In the genomic region with DNA sequence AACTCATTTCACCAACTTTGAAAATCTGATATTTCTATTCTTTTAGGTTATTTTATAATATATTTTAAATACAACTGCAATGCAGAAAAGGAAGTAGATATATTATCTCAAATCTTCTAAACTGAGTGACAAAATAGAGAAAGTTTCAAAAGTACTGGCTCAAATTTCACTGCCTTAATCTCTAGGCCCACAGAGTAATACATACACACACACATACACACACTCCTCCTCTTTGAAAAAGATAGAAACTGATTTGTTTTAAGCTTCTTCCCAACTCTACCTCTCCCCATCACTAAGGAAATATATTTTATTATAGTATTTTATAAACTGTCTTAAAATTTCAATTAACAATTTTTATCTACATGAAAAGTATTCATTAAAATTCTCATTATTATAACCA, we compare ENCODE assay signal across 1 cellular context.
TF ChIP-seq lines count a peak whose summit lies in the region.

No MANE protein-coding gene starts in this region.

TF ChIP-seq in HEK293T, 16 proteins besides CTCF, POLR2A, EP300 and RAD21 (continued from another document):
- TF ChIP-seq PKNOX1 (IDR thresholded peaks at IDR 0.05) = no peak
- TF ChIP-seq LEF1 (IDR thresholded peaks at IDR 0.05; ENCODE audit: borderline replicate concordance) = no peak
- TF ChIP-seq ARNT (IDR thresholded peaks at IDR 0.05) = no peak
- TF ChIP-seq FOXK2 (IDR thresholded peaks at IDR 0.05) = no peak
- no peak for TF ChIP-seq FOXA1 (IDR thresholded peaks at IDR 0.05)
- TF ChIP-seq L3MBTL2 (conservative IDR thresholded peaks at IDR 0.05) = no peak
- no peak for TF ChIP-seq CTBP1 (IDR thresholded peaks at IDR 0.05; ENCODE audit: borderline replicate concordance)
- no peak for TF ChIP-seq NFRKB (IDR thresholded peaks at IDR 0.05)
TF ChIP-seq in HEK293T: peak in this region for 0.
